In genomic region chr1:42035205-42035829, GRCh38 we compare ENCODE assay signal across 8 cellular contexts.
DNase-seq lines count a peak whose midpoint lies in the region; ATAC-seq and TF ChIP-seq lines count a peak whose summit lies in the region.

No MANE protein-coding gene starts in this region.

- H3K27ac ChIP-seq in heart left ventricle (peak overlapping the region; percentile 54 to 88 (median 82)), parathyroid adenoma (peak overlapping the region; percentile 66)

- peaks cover 4% of the 10 kb centered on the region for H3K9me3 Mint-ChIP-seq in activated naive CD8-positive, alpha-beta T cell (ENCODE audit: low read depth)

- H3K4me3 Mint-ChIP-seq in activated naive CD8-positive, alpha-beta T cell: peak overlapping the region; percentile 94

- H3K36me3 Mint-ChIP-seq in activated naive CD8-positive, alpha-beta T cell: no peaks in the 10 kb centered on the region

- ATAC-seq in GM19324 (IDR thresholded peaks at IDR 0.05; ENCODE audit: low FRiP score, unreplicated experiment) (peak; percentile 78), HG03342 (IDR thresholded peaks at IDR 0.05; ENCODE audit: unreplicated experiment) (peak; percentile 62), heart left ventricle (peak; percentile 52 to 87 (median 76))

- H3K4me1 Mint-ChIP-seq in activated naive CD8-positive, alpha-beta T cell (ENCODE audit: low read depth): peaks cover 51% of the 10 kb centered on the region

- H3K79me2 ChIP-seq in parathyroid adenoma: no peaks in the 10 kb centered on the region

- no peaks in the 10 kb centered on the region for H3K27me3 Mint-ChIP-seq in activated naive CD8-positive, alpha-beta T cell

- peak overlapping the region; percentile 53 for H3K9ac ChIP-seq in parathyroid adenoma

- intact Hi-C loops in heart left ventricle (cut with DNase I): loop anchor here (5.0 to 10.0 kb wide), 8 partner anchors 109 to 463 kb away; partner anchors contain the start of gene HIVEP3 (in 1 of the 10)

- H3K27ac Mint-ChIP-seq in activated naive CD8-positive, alpha-beta T cell: peak overlapping the region; percentile 31

- peak; percentile 89 for DNase-seq in DMS153 treated with DMSO at 0.1 percent for 48 hours (lab: John Stamatoyannopoulos, UW; ENCODE audit: unreplicated experiment)
- peak; percentile 16 for DNase-seq in NCI-H524 treated with DMSO at 0.1 percent for 48 hours (lab: John Stamatoyannopoulos, UW)
- DNase-seq in heart left ventricle: peak; percentile 60 to 86 (median 73)
- DNase-seq in T-helper 9 cell: no peak

- H3K4me2 ChIP-seq in parathyroid adenoma (ENCODE audit: low read length): peak overlapping the region; percentile 85

- H3K9me3 ChIP-seq in heart left ventricle (no peaks in the 10 kb centered on the region), parathyroid adenoma (ENCODE audit: control insufficient read depth, low read length) (no peaks in the 10 kb centered on the region)

- peaks cover 0 to 20% (median 9%) of the 10 kb centered on the region in 12 donors for H3K4me1 ChIP-seq in heart left ventricle
- no peaks in the 10 kb centered on the region for H3K4me1 ChIP-seq in parathyroid adenoma

- peak overlapping the region; percentile 60 to 100 (median 92) for H3K4me3 ChIP-seq in heart left ventricle
- H3K4me3 ChIP-seq in parathyroid adenoma (ENCODE audit: low read depth, low read length): peak overlapping the region; percentile 85

- no peak for TF ChIP-seq POLR2A in heart left ventricle (IDR thresholded peaks at IDR 0.05)

- H3K36me3 ChIP-seq in heart left ventricle (no peaks in the 10 kb centered on the region), parathyroid adenoma (ENCODE audit: control insufficient read depth, insufficient read depth, low read length) (no peaks in the 10 kb centered on the region)

- TF ChIP-seq CTCF in heart left ventricle (IDR thresholded peaks at IDR 0.05) (peak in 10 of 12 donors; percentile 19 to 61 (median 50)), parathyroid adenoma (IDR thresholded peaks at IDR 0.05) (no peak)

- H2AFZ ChIP-seq in parathyroid adenoma: peak overlapping the region; percentile 98

- 0 to 2% (median 0%) methylated on average over 11 to 66 of the region's 66 CpGs for WGBS in heart left ventricle, 4 donors

- H3K27me3 ChIP-seq in heart left ventricle (no peaks in the 10 kb centered on the region), parathyroid adenoma (ENCODE audit: control insufficient read depth, insufficient read depth, low read length) (no peaks in the 10 kb centered on the region)
